In genomic region chr10:24947304-24948097, GRCh38 we compare ENCODE assay signal across 8 cellular contexts. TPM values are rescaled to one million over a fixed set of nuclear protein-coding genes. Genes with fewer than 3 reads are reported as not detected.
A peak's percentile ranks its signal among the peaks of the same experiment; 100 is the strongest.
DNase-seq lines count a peak whose midpoint lies in the region; ATAC-seq and TF ChIP-seq lines count a peak whose summit lies in the region.

No MANE protein-coding gene starts in this region.

- intact Hi-C loops in MCF 10A (cut with micrococcal nuclease) (no loop called here), sciatic nerve (cut with DNase I) (no loop called here)

- no peaks in the 10 kb centered on the region for H3K36me3 Mint-ChIP-seq in MCF 10A (ENCODE audit: insufficient read depth, unreplicated experiment)

- TF ChIP-seq CTCF in MCF 10A (IDR thresholded peaks at IDR 0.05; ENCODE audit: unreplicated experiment) (no peak), BE2C (IDR thresholded peaks at IDR 0.05; ENCODE audit: low read depth, low read length) (no peak)

- no peak overlapping the region for H3K27ac Mint-ChIP-seq in MCF 10A (ENCODE audit: low read depth, unreplicated experiment)

- H3K27me3 Mint-ChIP-seq in MCF 10A (ENCODE audit: insufficient read depth, unreplicated experiment): no peaks in the 10 kb centered on the region

- peaks cover 7% of the 10 kb centered on the region for H3K4me1 Mint-ChIP-seq in MCF 10A (ENCODE audit: insufficient read depth, unreplicated experiment)

- H3K4me1 ChIP-seq in BE2C: peaks cover 6% of the 10 kb centered on the region; the same call in 1 of the 2 replicates

- peak; percentile 83 for ATAC-seq in GM18858 (IDR thresholded peaks at IDR 0.05; ENCODE audit: unreplicated experiment)
- ATAC-seq in HG03025 (IDR thresholded peaks at IDR 0.05; ENCODE audit: low FRiP score, unreplicated experiment): peak; percentile 53
- peak; percentile 91 for ATAC-seq in sciatic nerve

- no peak overlapping the region for H3K4me3 ChIP-seq in BE2C (ENCODE audit: low read depth, low read length)

- no peak overlapping the region for H3K4me3 Mint-ChIP-seq in MCF 10A (ENCODE audit: unreplicated experiment)

- POLR2A ChIA-PET in MCF 10A (lab: Yijun Ruan, JAX): interaction anchor here (0.8 to 1.6 kb wide), 4 partner anchors 12 to 69 kb away, joined by 3 to 4 read pairs (median 4); partner anchors contain the start of genes ENKUR and THNSL1

- BruUV-seq in MCF 10A (replicated peaks; lab: Mats Ljungman, UMichigan): no TSS peak

- H3K27me3 ChIP-seq in BE2C: no peaks in the 10 kb centered on the region

- TF ChIP-seq POLR2A in erythroblast (IDR thresholded peaks at IDR 0.05; ENCODE audit: low read length): no peak

- CTCF ChIA-PET in MCF 10A (lab: Yijun Ruan, JAX): interaction anchor here (1.2 kb wide), 1 partner anchor 12 kb away, joined by 3 read pairs; no protein-coding TSS in a partner anchor

- no peaks in the 10 kb centered on the region for H3K9me3 ChIP-seq in BE2C

- no peaks in the 10 kb centered on the region for H3K9me3 Mint-ChIP-seq in MCF 10A (ENCODE audit: unreplicated experiment)

- DNase-seq in MCF 10A (ENCODE audit: unreplicated experiment): peak; percentile 30
- no peak for DNase-seq in sciatic nerve (ENCODE audit: low spot score)
- no peak for DNase-seq in NCI-H1694 (lab: John Stamatoyannopoulos, UW)
- no peak for DNase-seq in BE2C
- DNase-seq in erythroblast (lab: John Stamatoyannopoulos, UW): no peak
- DNase-seq in D341Med (ENCODE audit: low spot score): no peak

- H3K36me3 ChIP-seq in BE2C: no peaks in the 10 kb centered on the region

RNA-seq across cellular contexts. Expression of gene PRTFDC1, which starts 4.9 kb away (rescaled TPM):
- total RNA-seq in MCF 10A (2022) (not detected in 2 replicates), sciatic nerve (4.7 TPM)
- 13.3 TPM for polyA plus RNA-seq in BE2C (2012; ENCODE audit: insufficient read depth, insufficient read length, low read depth)
